ENCODE assay signal across 1 cellular context in genomic region chr10:22319559-22320558, GRCh38.
TF ChIP-seq lines count a peak whose summit lies in the region.

No MANE protein-coding gene starts in this region.

TF ChIP-seq in K562, 482 proteins besides CTCF, POLR2A, EP300 and RAD21 (continued from another document):
- TF ChIP-seq PBX2 (CRISPR knock-in tag; IDR thresholded peaks at IDR 0.05; ENCODE audit: low read depth) (no peak), PBX2 (tag; conservative IDR thresholded peaks at IDR 0.05; ENCODE audit: low read depth) (peak; percentile 79), UBTF (IDR thresholded peaks at IDR 0.05; ENCODE audit: borderline replicate concordance in 1 of 2, low read depth in 2 of 2, low read length in 2 of 2) (peak; percentile 28 to 71; a peak in 1 of 4 replicates), DPF2 (IDR thresholded peaks at IDR 0.05) (0 out of 2 replicates have a peak, but pooled peaks have one; percentile 14), ZNF583 (CRISPR knock-in tag; IDR thresholded peaks at IDR 0.05) (no peak), MXD1 (CRISPR knock-in tag; IDR thresholded peaks at IDR 0.05; ENCODE audit: borderline replicate concordance, poor library complexity, severe bottlenecking) (peak; percentile 30), LARP7 (IDR thresholded peaks at IDR 0.05) (0 out of 2 replicates have a peak, but pooled peaks have one; percentile 58), ASH1L (IDR thresholded peaks at IDR 0.05; ENCODE audit: borderline replicate concordance, low read depth, partially characterized antibody) (peak; percentile 31), SMARCE1 (IDR thresholded peaks at IDR 0.05) (0 out of 2 replicates have a peak, but pooled peaks have one; percentile 45), NKRF (IDR thresholded peaks at IDR 0.05; ENCODE audit: borderline replicate concordance) (peak; percentile 35; the same call in 1 of the 2 replicates), FUS (optimal IDR thresholded peaks at IDR 0.05; ENCODE audit: low read depth, low read length) (no peak), MEIS2 (IDR thresholded peaks at IDR 0.05; ENCODE audit: partially characterized antibody) (peak; percentile 82), ZNF316 (IDR thresholded peaks at IDR 0.05) (peak; percentile 19; the same call in 1 of the 2 replicates), PATZ1 (CRISPR knock-in tag; IDR thresholded peaks at IDR 0.05; ENCODE audit: borderline replicate concordance) (no peak), RBFOX2 (IDR thresholded peaks at IDR 0.05; ENCODE audit: low read depth, low read length) (peak; percentile 39; the same call in 1 of the 2 replicates), NBN (IDR thresholded peaks at IDR 0.05; ENCODE audit: low read depth) (0 out of 2 replicates have a peak, but pooled peaks have one; percentile 49), RFX7 (CRISPR knock-in tag; IDR thresholded peaks at IDR 0.05) (no peak)
